ENCODE assay signal across 9 cellular contexts in the genomic region with DNA sequence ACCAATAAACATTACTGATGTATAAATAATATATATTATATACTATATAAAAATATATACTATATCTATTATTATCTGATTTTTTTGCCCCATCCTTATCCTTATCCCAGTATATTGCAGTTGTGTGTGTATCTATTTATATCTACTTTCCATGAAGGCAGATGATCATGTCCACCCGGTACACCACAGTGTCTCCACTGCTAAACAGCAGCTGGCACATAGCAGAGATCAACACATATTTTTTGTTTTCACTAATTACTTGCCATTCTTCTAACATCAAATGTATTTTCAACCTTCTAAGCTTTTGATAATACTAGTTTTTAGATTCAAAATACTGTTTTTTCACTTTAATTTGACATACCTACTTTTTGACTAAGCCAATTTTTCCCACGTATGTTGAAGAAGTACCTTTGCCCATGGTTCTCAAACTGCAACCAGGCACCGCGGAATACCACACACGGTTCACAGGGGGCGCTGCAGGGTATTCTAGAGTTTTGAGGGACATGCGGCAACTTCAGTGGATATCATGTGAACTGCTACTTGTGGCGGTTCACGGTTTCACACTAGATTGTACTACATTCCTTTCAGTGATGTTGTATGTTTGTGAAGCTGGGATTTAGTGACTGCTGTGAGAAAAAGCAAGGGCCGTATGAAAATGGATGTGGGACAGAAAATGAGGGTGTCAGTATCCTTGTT.
DNase-seq lines count a peak whose midpoint lies in the region; ATAC-seq and TF ChIP-seq lines count a peak whose summit lies in the region.
"Had no signal": no experiment of that assay in that cellular context is flagged by ENCODE, and none has a peak within 500 bp of the region (broad histone marks: within the 10 kb centered on the region; RNA-seq: fewer than 3 reads in every experiment).

No MANE protein-coding gene starts in this region.

- H3K9me3 Mint-ChIP-seq in mesothelial cell of epicardium, result peaks cover 4% of the 10 kb centered on the region

- no peak overlapping the region for H3K4me3 ChIP-seq in DOHH2 (ENCODE audit: low read length)
- H3K4me3 ChIP-seq in mammary epithelial cell (replicated peaks in 1 of 3; ENCODE audit: insufficient read depth in 1 of 3, low read depth in 2 of 3, low read length in 3 of 3), result no peak overlapping the region
- H3K4me3 ChIP-seq: SJSA1 had no signal

- H3K27ac ChIP-seq in DOHH2 (ENCODE audit: low read depth, low read length) (no peak overlapping the region), mammary epithelial cell (ENCODE audit: insufficient read depth, low read depth, low read length) (no peak overlapping the region)
- H3K27ac ChIP-seq: SJSA1 had no signal

- H3K9ac ChIP-seq in mammary epithelial cell (ENCODE audit: insufficient read depth, low read length), result no peak overlapping the region

- H3K4me3 Mint-ChIP-seq in mesothelial cell of epicardium, result no peak overlapping the region
- H3K4me3 Mint-ChIP-seq in T-helper 17 cell, result no peak overlapping the region

- H3K27me3 ChIP-seq in DOHH2 (ENCODE audit: control insufficient read depth, low read length) (no peaks in the 10 kb centered on the region), mammary epithelial cell (ENCODE audit: insufficient read depth, low read length) (no peaks in the 10 kb centered on the region)
- H3K27me3 ChIP-seq: SJSA1 had no signal

- no peaks in the 10 kb centered on the region for H3K79me2 ChIP-seq in DOHH2 (ENCODE audit: control insufficient read depth, low read length)
- no peaks in the 10 kb centered on the region for H3K79me2 ChIP-seq in mammary epithelial cell (ENCODE audit: insufficient read depth, low read length)

- CTCF ChIA-PET in mammary epithelial cell (lab: Charles Lee; ENCODE audit: low non-redundant PET), result no interaction called here

- H4K20me1 ChIP-seq in DOHH2 (ENCODE audit: control insufficient read depth, insufficient read depth, low read depth, low read length) (no peaks in the 10 kb centered on the region), mammary epithelial cell (ENCODE audit: insufficient read depth, low read length) (no peaks in the 10 kb centered on the region)

- dilution Hi-C loops in mammary epithelial cell (cut with HindIII; ENCODE audit: low sequenced_read_pairs), result no loop called here

- no peaks in the 10 kb centered on the region for H3F3A ChIP-seq in DOHH2 (ENCODE audit: control insufficient read depth, insufficient read depth)

- no peaks in the 10 kb centered on the region for H3K9me2 ChIP-seq in DOHH2 (replicated peaks; ENCODE audit: control insufficient read depth, low read length)

- peak; percentile 75 for ATAC-seq in GM19455 (IDR thresholded peaks at IDR 0.05; ENCODE audit: unreplicated experiment)
- no peak for ATAC-seq in T-helper 17 cell

- H3K27me3 Mint-ChIP-seq in mesothelial cell of epicardium (ENCODE audit: low read depth) (peaks cover 28% of the 10 kb centered on the region), T-helper 17 cell (peaks cover 5% of the 10 kb centered on the region)

- peak; percentile 50 for TF ChIP-seq CTCF in DOHH2 (IDR thresholded peaks at IDR 0.05; ENCODE audit: low read depth, low read length, poor library complexity, severe bottlenecking)
- peak; percentile 43 to 64 for TF ChIP-seq CTCF in mammary epithelial cell (conservative IDR thresholded peaks at IDR 0.05 in 1 of 2, IDR thresholded peaks at IDR 0.05 in 1 of 2; ENCODE audit: extremely low read depth in 1 of 2, insufficient read depth in 1 of 2, low read depth in 1 of 2, low read length in 2 of 2)
- peak; percentile 55 for TF ChIP-seq CTCF in mesothelial cell of epicardium (IDR thresholded peaks at IDR 0.05; ENCODE audit: unreplicated experiment)

- DNase-seq in HPDE6-E6E7 (ENCODE audit: extremely low spot score) (peak; percentile 16), mammary epithelial cell (peak; percentile 36), mesothelial cell of epicardium (ENCODE audit: low spot score in 2 of 2, unreplicated experiment in 2 of 2) (peak in 1 of 2 experiments; percentile 53), NCI-H2081 treated with DMSO at 0.1 percent for 48 hours (lab: John Stamatoyannopoulos, UW) (no peak), T-helper 17 cell (no peak), DMS79 (lab: John Stamatoyannopoulos, UW) (no peak)

- no peaks in the 10 kb centered on the region for H3K36me3 ChIP-seq in DOHH2 (ENCODE audit: control insufficient read depth, low read length)
- H3K36me3 ChIP-seq in mammary epithelial cell (ENCODE audit: insufficient read depth, low read length), result no peaks in the 10 kb centered on the region
- H3K36me3 ChIP-seq: SJSA1 had no signal

- H3K4me1 Mint-ChIP-seq in mesothelial cell of epicardium, result no peaks in the 10 kb centered on the region
- H3K4me1 Mint-ChIP-seq in T-helper 17 cell, result peaks cover 2% of the 10 kb centered on the region

- no TSS peak for BruUV-seq in mammary epithelial cell (replicated peaks; lab: Mats Ljungman, UMichigan)

- intact Hi-C loops in mammary epithelial cell (cut with micrococcal nuclease), result loop anchor here (5.0 to 10.0 kb wide), 2 partner anchors 326 to 349 kb away; a partner anchor contains a TSS

- H3K9me3 ChIP-seq in DOHH2 (ENCODE audit: control insufficient read depth, insufficient read depth, low read length), result no peaks in the 10 kb centered on the region
- H3K9me3 ChIP-seq in mammary epithelial cell (replicated peaks; ENCODE audit: insufficient read depth, low read length), result no peaks in the 10 kb centered on the region
- H3K9me3 ChIP-seq in T-helper 17 cell (ENCODE audit: control insufficient read depth, low read length, poor library complexity, severe bottlenecking), result no peaks in the 10 kb centered on the region
- H3K9me3 ChIP-seq: SJSA1 had no signal

- H3K4me1 ChIP-seq in DOHH2 (ENCODE audit: control insufficient read depth, low read length) (no peaks in the 10 kb centered on the region), mammary epithelial cell (ENCODE audit: insufficient read depth, low read length) (no peaks in the 10 kb centered on the region)
- H3K4me1 ChIP-seq: SJSA1 had no signal

- 26% methylated on average over 10 of the region's 10 CpGs for WGBS in mammary epithelial cell (ENCODE audit: low coverage, missing lambda C conversion rate)

- in situ Hi-C loops in mammary epithelial cell (cut with MboI; ENCODE audit: low sequenced_read_pairs in 2 of 2), result no loop called here

- no peak overlapping the region for H3K4me2 ChIP-seq in DOHH2 (ENCODE audit: low read length)
- H3K4me2 ChIP-seq in mammary epithelial cell (ENCODE audit: insufficient read depth, low read depth, low read length), result no peak overlapping the region

- no peak overlapping the region for H2AFZ ChIP-seq in mammary epithelial cell (ENCODE audit: low read depth, low read length)

- H3K36me3 Mint-ChIP-seq in mesothelial cell of epicardium, result no peaks in the 10 kb centered on the region
- no peaks in the 10 kb centered on the region for H3K36me3 Mint-ChIP-seq in T-helper 17 cell (ENCODE audit: low read depth)

- H3K27ac Mint-ChIP-seq in mesothelial cell of epicardium, result no peak overlapping the region
- no peak overlapping the region for H3K27ac Mint-ChIP-seq in T-helper 17 cell

Comparison
In these comparisons a context has a peak if more than half of its experiments do, and no peak if none do; other contexts are left out.
1. DNase-seq: peak in HPDE6-E6E7 (single experiment) and mammary epithelial cell (single experiment); none in NCI-H2081 treated with DMSO at 0.1 percent for 48 hours (single experiment), T-helper 17 cell (0 of 3) and DMS79 (single experiment).
2. Peak in every context shown above with its lines, with median percentiles within 50 percentile points of each other: CTCF ChIP-seq.